31 cellular contexts compared by ENCODE assay signal in the genomic region with DNA sequence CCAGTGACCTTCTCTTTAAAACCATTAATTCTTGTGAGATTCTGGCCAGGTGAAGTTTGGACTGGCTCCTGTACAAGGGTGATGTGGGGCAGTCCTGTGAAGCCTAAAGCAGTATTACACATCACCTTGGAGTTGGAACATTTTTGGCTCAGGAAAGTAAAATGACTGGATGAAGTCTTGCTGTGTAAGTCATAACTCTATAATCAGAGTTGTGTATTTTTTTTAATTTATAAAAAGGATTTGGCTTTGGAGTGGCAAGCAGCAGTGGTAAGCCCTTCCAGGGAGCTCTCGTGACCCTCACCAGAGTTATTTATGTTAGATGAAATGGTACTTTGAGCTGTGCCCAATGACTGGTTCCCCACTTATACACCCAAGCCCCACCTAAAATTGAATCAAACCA.
"Had no signal": no experiment of that assay in that cellular context is flagged by ENCODE, and none has a peak within 500 bp of the region (broad histone marks: within the 10 kb centered on the region; RNA-seq: fewer than 3 reads in every experiment).

No MANE protein-coding gene starts in this region.

- H3K9me3 Mint-ChIP-seq: activated T-helper 1 cell treated with anti-CD3 and anti-CD28 coated beads, Interleukin-12 subunit alpha, Interleukin-12 subunit beta, Interleukin-2, Interleukin-4 antibody, amounts not matched to agents 30 ng/mL and 10 ng/mL and 1 ng/mL, durations not matched to agents 14 hours and 24 hours and 36 hours had no signal

- H3K4me3 Mint-ChIP-seq: activated B cell treated with CpG ODN at 0.5 μM for 24 hours; activated CD4-positive, alpha-beta T cell treated with anti-CD3 and anti-CD28 coated beads, Interleukin-2, amount 10 ng/mL, durations not matched to agents 24 days and 14 days; activated CD8-positive, alpha-beta memory T cell treated with anti-CD3 and anti-CD28 coated beads, Interleukin-2, amount 10 ng/mL, durations not matched to agents 7 days and 5 days; activated naive CD8-positive, alpha-beta T cell treated with anti-CD3 and anti-CD28 coated beads, Interleukin-2, amount 50 U/mL, for 24 hours; activated T-cell treated with anti-CD3 and anti-CD28 coated beads, Interleukin-2, amount 50 U/mL, for 24 hours; activated T-helper 1 cell treated with anti-CD3 and anti-CD28 coated beads, Interleukin-12 subunit alpha, Interleukin-12 subunit beta, Interleukin-2, Interleukin-4 antibody, amounts not matched to agents 30 ng/mL and 10 ng/mL and 1 ng/mL, durations not matched to agents 14 hours and 24 hours and 36 hours; T-cell had no signal

- H3K27me3 Mint-ChIP-seq: activated B cell treated with CpG ODN at 0.5 μM for 24 hours; activated CD4-positive, alpha-beta T cell treated with anti-CD3 and anti-CD28 coated beads, Interleukin-2, amount 10 ng/mL, durations not matched to agents 24 days and 14 days; activated CD8-positive, alpha-beta memory T cell treated with anti-CD3 and anti-CD28 coated beads, Interleukin-2, amount 10 ng/mL, durations not matched to agents 7 days and 5 days; activated T-cell treated with anti-CD3 and anti-CD28 coated beads, Interleukin-2, amount 50 U/mL, for 24 hours; T-cell had no signal

- H3K36me3 Mint-ChIP-seq: activated CD8-positive, alpha-beta memory T cell treated with anti-CD3 and anti-CD28 coated beads, Interleukin-2, amount 10 ng/mL, durations not matched to agents 7 days and 5 days; activated naive CD4-positive, alpha-beta T cell treated with anti-CD3 and anti-CD28 coated beads, Interleukin-2, amount 50 U/mL, for 72 hours; T-cell had no signal

- H3K4me3 ChIP-seq: SK-N-MC had no signal

- DNase-seq: activated B cell treated with CpG ODN at 0.5 μM for 24 hours; activated CD4-positive, alpha-beta T cell treated with anti-CD3 and anti-CD28 coated beads for 1 hour; activated CD4-positive, alpha-beta T cell treated with anti-CD3 and anti-CD28 coated beads, Interleukin-2, amount 10 ng/mL, durations not matched to agents 24 days and 14 days; activated CD4-positive, alpha-beta T cell treated with anti-CD3 and anti-CD28 coated beads, Interleukin-2, amount 50 U/mL, for 48 hours; activated CD8-positive, alpha-beta memory T cell treated with anti-CD3 and anti-CD28 coated beads, Interleukin-2, amount 10 ng/mL, durations not matched to agents 7 days and 5 days; activated effector memory CD4-positive, alpha-beta T cell treated with anti-CD3 and anti-CD28 coated beads, Interleukin-2, amount 50 U/mL, for 16 hours; activated naive CD4-positive, alpha-beta T cell treated with Interleukin-2 at 50 U/mL for 16 hours; activated naive CD8-positive, alpha-beta T cell treated with anti-CD3 and anti-CD28 coated beads, Interleukin-2, amount 50 U/mL, for 24 hours; activated T-cell treated with anti-CD3 and anti-CD28 coated beads, Interleukin-2, amount 50 U/mL, for 24 hours; amniotic stem cell; central memory CD4-positive, alpha-beta T cell; NCI-H1092; NCI-H1417; NCI-H1694; NCI-H2029; NCI-H2107; NCI-H2171 treated with DMSO at 0.1 percent for 48 hours; NCI-H345; NCI-H510A; NCI-H526 treated with DMSO at 0.1 percent for 48 hours; NK-92 treated with Interleukin-12 subunit alpha and Interleukin-12 subunit beta, amount 100 ng/mL, for 24 hours; OCI-M1; RPMI8226; T-cell; T-helper 2 cell; T1000 had no signal

- H3K4me1 Mint-ChIP-seq: activated B cell treated with CpG ODN at 0.5 μM for 24 hours; activated CD4-positive, alpha-beta T cell treated with anti-CD3 and anti-CD28 coated beads, Interleukin-2, amount 10 ng/mL, durations not matched to agents 24 days and 14 days; activated CD8-positive, alpha-beta memory T cell treated with anti-CD3 and anti-CD28 coated beads, Interleukin-2, amount 10 ng/mL, durations not matched to agents 7 days and 5 days; activated naive CD8-positive, alpha-beta T cell treated with anti-CD3 and anti-CD28 coated beads, Interleukin-2, amount 50 U/mL, for 24 hours; T-cell had no signal

- H3K27ac ChIP-seq: SK-N-MC had no signal

- H3K27ac Mint-ChIP-seq: activated B cell treated with CpG ODN at 0.5 μM for 24 hours; activated CD4-positive, alpha-beta T cell treated with anti-CD3 and anti-CD28 coated beads, Interleukin-2, amount 10 ng/mL, durations not matched to agents 24 days and 14 days; activated CD8-positive, alpha-beta memory T cell treated with anti-CD3 and anti-CD28 coated beads, Interleukin-2, amount 10 ng/mL, durations not matched to agents 7 days and 5 days; activated naive CD4-positive, alpha-beta T cell treated with anti-CD3 and anti-CD28 coated beads, Interleukin-2, amount 50 U/mL, for 72 hours; activated naive CD8-positive, alpha-beta T cell treated with anti-CD3 and anti-CD28 coated beads, Interleukin-2, amount 50 U/mL, for 24 hours; activated T-cell treated with anti-CD3 and anti-CD28 coated beads, Interleukin-2, amount 50 U/mL, for 24 hours; activated T-helper 1 cell treated with anti-CD3 and anti-CD28 coated beads, Interleukin-12 subunit alpha, Interleukin-12 subunit beta, Interleukin-2, Interleukin-4 antibody, amounts not matched to agents 30 ng/mL and 10 ng/mL and 1 ng/mL, durations not matched to agents 14 hours and 24 hours and 36 hours; T-cell had no signal

- ATAC-seq: activated CD8-positive, alpha-beta memory T cell treated with anti-CD3 and anti-CD28 coated beads, Interleukin-2, amount 10 ng/mL, durations not matched to agents 7 days and 5 days; activated naive CD4-positive, alpha-beta T cell treated with anti-CD3 and anti-CD28 coated beads, Interleukin-2, amount 50 U/mL, for 72 hours; activated naive CD8-positive, alpha-beta T cell treated with anti-CD3 and anti-CD28 coated beads, Interleukin-2, amount 50 U/mL, for 24 hours; Panc1; Right ventricle myocardium inferior; T-cell had no signal
